ENCODE assay signal across 21 cellular contexts in genomic region chr7:6148724-6149360, GRCh38.
"Had no signal": no experiment of that assay in that cellular context is flagged by ENCODE, and none has a peak within 500 bp of the region (broad histone marks: within the 10 kb centered on the region; RNA-seq: fewer than 3 reads in every experiment).

No MANE protein-coding gene starts in this region.

- H3K4me3 ChIP-seq: hepatocyte, right atrium auricular region, tibial artery, vagina had no signal

- H3K4me2 ChIP-seq: hepatocyte, SK-N-SH had no signal

- H3K9me3 Mint-ChIP-seq: immature natural killer cell; neural crest cell; stimulated activated naive CD8-positive, alpha-beta T cell treated with anti-CD3 and anti-CD28 coated beads, Interleukin-15, amount 100 ng/mL, for 72 hours; T-helper 2 cell treated with Interferon-gamma antibody and Interleukin-4, amounts not matched to agents 5 μg/mL and 100 μg/mL, for 36 hours had no signal

- H3K79me2 ChIP-seq: hepatocyte had no signal

- H3K27me3 Mint-ChIP-seq: progenitor cell of endocrine pancreas; stimulated activated naive CD8-positive, alpha-beta T cell treated with anti-CD3 and anti-CD28 coated beads, Interleukin-15, amount 100 ng/mL, for 72 hours had no signal

- H3K27me3 ChIP-seq: hepatocyte, right atrium auricular region, tibial artery, vagina had no signal

- H3K4me1 ChIP-seq: right atrium auricular region, tibial artery, vagina had no signal

- DNase-seq: activated naive CD4-positive, alpha-beta T cell treated with Interleukin-2 at 50 U/mL for 16 hours; activated T-cell treated with anti-CD3 and anti-CD28 coated beads, Interleukin-2, amount 50 U/mL, for 48 hours; amygdala; dermis blood vessel endothelial cell; effector CD8-positive, alpha-beta T cell; glutamatergic neuron; immature natural killer cell; left ventricle myocardium superior; occipital lobe; SK-N-SH; stimulated activated CD4-positive, alpha-beta T cell treated with anti-CD3 and anti-CD28 coated beads, Interleukin-12 subunit alpha, Interleukin-12 subunit beta, amount 100 ng/mL, for 4 hours; stimulated activated CD4-positive, alpha-beta T cell treated with anti-CD3 and anti-CD28 coated beads, Interleukin-4, amount 100 ng/mL, for 4 hours; stimulated activated naive CD8-positive, alpha-beta T cell treated with anti-CD3 and anti-CD28 coated beads, Interleukin-15, amount 100 ng/mL, for 72 hours; tibial artery; WERI-Rb-1 had no signal

- H3K9ac ChIP-seq: SK-N-SH had no signal

- H3K27ac Mint-ChIP-seq: immature natural killer cell; progenitor cell of endocrine pancreas; T-helper 2 cell treated with Interferon-gamma antibody and Interleukin-4, amounts not matched to agents 5 μg/mL and 100 μg/mL, for 36 hours had no signal

- H3K27ac ChIP-seq: hepatocyte, right atrium auricular region, tibial artery, vagina, WERI-Rb-1 had no signal

- H2AFZ ChIP-seq: hepatocyte had no signal

- ATAC-seq: left ventricle myocardium superior; stimulated activated naive CD8-positive, alpha-beta T cell treated with anti-CD3 and anti-CD28 coated beads, Interleukin-15, amount 100 ng/mL, for 72 hours had no signal

- H3K9me3 ChIP-seq: right atrium auricular region, SK-N-SH, tibial artery, vagina had no signal

- H3K4me1 Mint-ChIP-seq: neural crest cell; stimulated activated naive CD8-positive, alpha-beta T cell treated with anti-CD3 and anti-CD28 coated beads, Interleukin-15, amount 100 ng/mL, for 72 hours had no signal

- H3K4me3 Mint-ChIP-seq: immature natural killer cell; neural crest cell; stimulated activated naive CD8-positive, alpha-beta T cell treated with anti-CD3 and anti-CD28 coated beads, Interleukin-15, amount 100 ng/mL, for 72 hours; T-helper 2 cell treated with Interferon-gamma antibody and Interleukin-4, amounts not matched to agents 5 μg/mL and 100 μg/mL, for 36 hours had no signal
